ENCODE assay signal across 1 cellular context in genomic region chr9:87792831-87793288, GRCh38.
TF ChIP-seq lines count a peak whose summit lies in the region.

No MANE protein-coding gene starts in this region.

TF ChIP-seq in GM23338, 12 proteins besides CTCF, POLR2A, EP300 and RAD21 (continued from another document):
- TF ChIP-seq ZNF331 (CRISPR knock-in tag; IDR thresholded peaks at IDR 0.05; ENCODE audit: low read depth) (no peak), EZH2 (IDR thresholded peaks at IDR 0.05; ENCODE audit: low read depth, unreplicated experiment) (no peak), NANOG (IDR thresholded peaks at IDR 0.05; ENCODE audit: borderline replicate concordance) (no peak)
